In genomic region chr15:90620379-90621134, GRCh38 we compare ENCODE assay signal across 8 cellular contexts.
DNase-seq lines count a peak whose midpoint lies in the region; ATAC-seq and TF ChIP-seq lines count a peak whose summit lies in the region.

No MANE protein-coding gene starts in this region.

- no peak for TF ChIP-seq CTCF in fibroblast of pulmonary artery (IDR thresholded peaks at IDR 0.05; ENCODE audit: low read length, missing control alignments)

- DNase-seq in SKM-1 (lab: John Stamatoyannopoulos, UW; ENCODE audit: unreplicated experiment) (peak; percentile 66), fibroblast of pulmonary artery (ENCODE audit: low read depth) (peak; percentile 20), NCI-H524 (lab: John Stamatoyannopoulos, UW) (no peak), Ammon's horn (ENCODE audit: low spot score) (no peak)

- H3K4me3 ChIP-seq in fibroblast of pulmonary artery (replicated peaks; ENCODE audit: low read depth, low read length) = no peak overlapping the region

- ATAC-seq in GM18498 (IDR thresholded peaks at IDR 0.05; ENCODE audit: unreplicated experiment) (peak; percentile 74), HG02798 (IDR thresholded peaks at IDR 0.05; ENCODE audit: poor library complexity, unreplicated experiment) (peak; percentile 60), GM18517 (IDR thresholded peaks at IDR 0.05; ENCODE audit: unreplicated experiment) (no peak), HG03108 (IDR thresholded peaks at IDR 0.05; ENCODE audit: unreplicated experiment) (no peak)

Comparison
In these comparisons a context has a peak if more than half of its experiments do, and no peak if none do; other contexts are left out.
1. ATAC-seq: peak in GM18498 (single experiment) and HG02798 (single experiment); none in GM18517 (single experiment) and HG03108 (single experiment).
2. DNase-seq: peak in SKM-1 (single experiment) and fibroblast of pulmonary artery (single experiment); none in NCI-H524 (0 of 2) and Ammon's horn (single experiment).